Comparison of ENCODE assay signal across 12 cellular contexts in genomic region chr10:4351723-4352565, GRCh38.
DNase-seq lines count a peak whose midpoint lies in the region; ATAC-seq and TF ChIP-seq lines count a peak whose summit lies in the region.
"Had no signal": no experiment of that assay in that cellular context is flagged by ENCODE, and none has a peak within 500 bp of the region (broad histone marks: within the 10 kb centered on the region; RNA-seq: fewer than 3 reads in every experiment).

No MANE protein-coding gene starts in this region.

- peaks cover 7% of the 10 kb centered on the region for H3K27me3 Mint-ChIP-seq in dendritic cell treated with granulocyte-macrophage colony-stimulating factor and Interleukin-4, amounts not matched to agents 40 ng/mL and 50 ng/mL, for 4 days

- H3K36me3 ChIP-seq in left lung (no peaks in the 10 kb centered on the region), upper lobe of right lung (no peaks in the 10 kb centered on the region)
- H3K36me3 ChIP-seq: SJCRH30 had no signal

- H3K4me1 ChIP-seq in left lung: peaks cover 3 to 11% of the 10 kb centered on the region in 2 donors
- H3K4me1 ChIP-seq in upper lobe of right lung: peaks cover 3% of the 10 kb centered on the region
- H3K4me1 ChIP-seq: SJCRH30 had no signal

- no peaks in the 10 kb centered on the region for H3K36me3 Mint-ChIP-seq in dendritic cell treated with granulocyte-macrophage colony-stimulating factor and Interleukin-4, amounts not matched to agents 40 ng/mL and 50 ng/mL, for 4 days (ENCODE audit: low read depth)
- H3K36me3 Mint-ChIP-seq: IgD-negative memory B cell had no signal

- TF ChIP-seq CTCF in left lung (IDR thresholded peaks at IDR 0.05) (no peak), upper lobe of right lung (IDR thresholded peaks at IDR 0.05) (no peak)

- H3K27ac Mint-ChIP-seq in dendritic cell treated with granulocyte-macrophage colony-stimulating factor and Interleukin-4, amounts not matched to agents 40 ng/mL and 50 ng/mL, for 4 days: peak overlapping the region; percentile 7
- H3K27ac Mint-ChIP-seq: activated naive CD8-positive, alpha-beta T cell treated with anti-CD3 and anti-CD28 coated beads, Interleukin-2, amount 10 ng/mL, durations not matched to agents 7 days and 5 days; IgD-negative memory B cell had no signal

- intact Hi-C loops in Right ventricle myocardium inferior (cut with DNase I): no loop called here
- intact Hi-C loops in cardiac septum (cut with DNase I): no loop called here
- intact Hi-C loops in dendritic cell treated with granulocyte-macrophage colony-stimulating factor and Interleukin-4, amounts not matched to agents 40 ng/mL and 50 ng/mL, for 4 days (cut with micrococcal nuclease): no loop called here
- intact Hi-C loops in left lung (cut with DNase I): no loop called here
- intact Hi-C loops in upper lobe of right lung (cut with DNase I): no loop called here

- H3K27me3 ChIP-seq in left lung (no peaks in the 10 kb centered on the region), upper lobe of right lung (no peaks in the 10 kb centered on the region)
- H3K27me3 ChIP-seq: SJCRH30 had no signal

- no peak for DNase-seq in Right ventricle myocardium inferior (ENCODE audit: missing footprints)
- no peak for DNase-seq in cardiac septum (ENCODE audit: low spot score)
- no peak for DNase-seq in left lung
- DNase-seq in upper lobe of right lung: no peak
- DNase-seq in NCI-H345 (lab: John Stamatoyannopoulos, UW): no peak
- DNase-seq in cerebellum (ENCODE audit: low spot score): no peak
- DNase-seq: activated naive CD8-positive, alpha-beta T cell treated with anti-CD3 and anti-CD28 coated beads, Interleukin-2, amount 10 ng/mL, durations not matched to agents 7 days and 5 days; NCI-H1694 treated with DMSO at 0.1 percent for 48 hours; SJCRH30 had no signal

- H3K4me1 Mint-ChIP-seq in dendritic cell treated with granulocyte-macrophage colony-stimulating factor and Interleukin-4, amounts not matched to agents 40 ng/mL and 50 ng/mL, for 4 days (ENCODE audit: low read depth): peaks cover 6% of the 10 kb centered on the region
- H3K4me1 Mint-ChIP-seq: IgD-negative memory B cell had no signal

- H3K4me3 ChIP-seq in left lung: no peak overlapping the region
- H3K4me3 ChIP-seq in upper lobe of right lung: no peak overlapping the region
- H3K4me3 ChIP-seq: SJCRH30 had no signal

- H3K9me3 ChIP-seq in left lung: no peaks in the 10 kb centered on the region
- H3K9me3 ChIP-seq in upper lobe of right lung: no peaks in the 10 kb centered on the region
- H3K9me3 ChIP-seq: SJCRH30 had no signal

- ATAC-seq in Right ventricle myocardium inferior (peak; percentile 49), left lung (peak; percentile 7), upper lobe of right lung (peak; percentile 36), GM19324 (IDR thresholded peaks at IDR 0.05; ENCODE audit: low FRiP score, unreplicated experiment) (no peak)

- H3K27ac ChIP-seq in left lung (no peak overlapping the region), upper lobe of right lung (no peak overlapping the region)
- H3K27ac ChIP-seq: SJCRH30 had no signal

- no peaks in the 10 kb centered on the region for H3K9me3 Mint-ChIP-seq in dendritic cell treated with granulocyte-macrophage colony-stimulating factor and Interleukin-4, amounts not matched to agents 40 ng/mL and 50 ng/mL, for 4 days
- H3K9me3 Mint-ChIP-seq: activated naive CD8-positive, alpha-beta T cell treated with anti-CD3 and anti-CD28 coated beads, Interleukin-2, amount 10 ng/mL, durations not matched to agents 7 days and 5 days had no signal

- H3K4me3 Mint-ChIP-seq in dendritic cell treated with granulocyte-macrophage colony-stimulating factor and Interleukin-4, amounts not matched to agents 40 ng/mL and 50 ng/mL, for 4 days: no peak overlapping the region
- H3K4me3 Mint-ChIP-seq: activated naive CD8-positive, alpha-beta T cell treated with anti-CD3 and anti-CD28 coated beads, Interleukin-2, amount 10 ng/mL, durations not matched to agents 7 days and 5 days; IgD-negative memory B cell had no signal
